Comparison of ENCODE assay signal across 16 cellular contexts in genomic region chr1:56569661-56570060, GRCh38. TPM values are rescaled to one million over a fixed set of nuclear protein-coding genes. Genes with fewer than 3 reads are reported as not detected.
DNase-seq lines count a peak whose midpoint lies in the region; ATAC-seq and TF ChIP-seq lines count a peak whose summit lies in the region.
"Had no signal": no experiment of that assay in that cellular context is flagged by ENCODE, and none has a peak within 500 bp of the region (broad histone marks: within the 10 kb centered on the region; RNA-seq: fewer than 3 reads in every experiment).

No MANE protein-coding gene starts in this region.

- no peaks in the 10 kb centered on the region for H3K27me3 ChIP-seq in RWPE2 (ENCODE audit: insufficient read depth, poor library complexity, severe bottlenecking)
- H3K27me3 ChIP-seq: colonic mucosa, heart right ventricle had no signal

- peak; percentile 24 for DNase-seq in SIG-M5 treated with dmso at 0.1 percent for 504 hours (lab: John Stamatoyannopoulos, UW; ENCODE audit: unreplicated experiment)
- DNase-seq in SIG-M5 (lab: John Stamatoyannopoulos, UW), result no peak
- DNase-seq in RWPE2 (ENCODE audit: low spot score), result no peak
- DNase-seq in left colon, result no peak
- no peak for DNase-seq in NCI-H774 (lab: John Stamatoyannopoulos, UW)
- DNase-seq in stimulated activated effector memory CD8-positive, alpha-beta T cell treated with anti-CD3 and anti-CD28 coated beads, Interleukin-12 subunit alpha, Interleukin-12 subunit beta, amount 100 ng/mL, for 72 hours (ENCODE audit: low spot score in 2 of 2), result no peak
- DNase-seq in activated CD4-positive, alpha-beta T cell treated with anti-CD3 and anti-CD28 coated beads for 1 hour, result no peak
- DNase-seq: colonic mucosa; heart right ventricle; naive thymus-derived CD8-positive, alpha-beta T cell; NCI-H1105 treated with DMSO at 0.1 percent for 48 hours; NCI-H524; stimulated activated naive CD8-positive, alpha-beta T cell treated with anti-CD3 and anti-CD28 coated beads, Interleukin-15, Interleukin-2, amounts not matched to agents 100 U/mL and 50 U/mL, for 24 hours; T-helper 9 cell had no signal

- peaks cover 9% of the 10 kb centered on the region for H3K4me1 ChIP-seq in RWPE2 (ENCODE audit: insufficient read depth, poor library complexity, severe bottlenecking)

- H3K9me3 Mint-ChIP-seq in stimulated activated effector memory CD8-positive, alpha-beta T cell treated with anti-CD3 and anti-CD28 coated beads, Interleukin-12 subunit alpha, Interleukin-12 subunit beta, amount 100 ng/mL, for 72 hours, result no peaks in the 10 kb centered on the region
- H3K9me3 Mint-ChIP-seq: naive thymus-derived CD8-positive, alpha-beta T cell had no signal

- H3K9me3 ChIP-seq in RWPE2 (ENCODE audit: severe bottlenecking), result no peaks in the 10 kb centered on the region
- H3K9me3 ChIP-seq: colonic mucosa, heart right ventricle had no signal

- no peak for TF ChIP-seq CTCF in RWPE2 (IDR thresholded peaks at IDR 0.05; ENCODE audit: poor library complexity, severe bottlenecking)

- no peaks in the 10 kb centered on the region for H3K4me1 Mint-ChIP-seq in stimulated activated effector memory CD8-positive, alpha-beta T cell treated with anti-CD3 and anti-CD28 coated beads, Interleukin-12 subunit alpha, Interleukin-12 subunit beta, amount 100 ng/mL, for 72 hours

- H3K27ac ChIP-seq in RWPE2 (ENCODE audit: poor library complexity, severe bottlenecking), result no peak overlapping the region
- H3K27ac ChIP-seq in temporal lobe (ENCODE audit: low read depth, low read length), result peak overlapping the region; percentile 7
- H3K27ac ChIP-seq: colonic mucosa had no signal

- no peak overlapping the region for H3K27ac Mint-ChIP-seq in stimulated activated effector memory CD8-positive, alpha-beta T cell treated with anti-CD3 and anti-CD28 coated beads, Interleukin-12 subunit alpha, Interleukin-12 subunit beta, amount 100 ng/mL, for 72 hours

- intact Hi-C loops in left colon (cut with DNase I, micrococcal nuclease), result no loop called here

- H3K4me3 ChIP-seq in RWPE2 (ENCODE audit: severe bottlenecking), result no peak overlapping the region
- H3K4me3 ChIP-seq: colonic mucosa, heart right ventricle had no signal

- H3K4me3 Mint-ChIP-seq in stimulated activated effector memory CD8-positive, alpha-beta T cell treated with anti-CD3 and anti-CD28 coated beads, Interleukin-12 subunit alpha, Interleukin-12 subunit beta, amount 100 ng/mL, for 72 hours, result no peak overlapping the region
- H3K4me3 Mint-ChIP-seq: naive thymus-derived CD8-positive, alpha-beta T cell had no signal

- peak; percentile 80 for ATAC-seq in RWPE2 (ENCODE audit: low read depth)
- ATAC-seq in left colon, result peak; percentile 22
- no peak for ATAC-seq in stimulated activated effector memory CD8-positive, alpha-beta T cell treated with anti-CD3 and anti-CD28 coated beads, Interleukin-12 subunit alpha, Interleukin-12 subunit beta, amount 100 ng/mL, for 72 hours
- ATAC-seq: naive thymus-derived CD8-positive, alpha-beta T cell; sciatic nerve; stimulated activated naive CD8-positive, alpha-beta T cell treated with anti-CD3 and anti-CD28 coated beads, Interleukin-15, Interleukin-2, amounts not matched to agents 100 U/mL and 50 U/mL, for 24 hours had no signal

- H3K36me3 Mint-ChIP-seq in stimulated activated effector memory CD8-positive, alpha-beta T cell treated with anti-CD3 and anti-CD28 coated beads, Interleukin-12 subunit alpha, Interleukin-12 subunit beta, amount 100 ng/mL, for 72 hours, result no peaks in the 10 kb centered on the region
- H3K36me3 Mint-ChIP-seq: naive thymus-derived CD8-positive, alpha-beta T cell had no signal

- no peaks in the 10 kb centered on the region for H3K36me3 ChIP-seq in RWPE2 (ENCODE audit: low read depth)
- H3K36me3 ChIP-seq: colonic mucosa had no signal

RNA-seq across cellular contexts. Expression of gene PLPP3, which starts 9.7 kb away (rescaled TPM):
- total RNA-seq in left colon, result 10 to 100 TPM; 29.8 to 46.5 TPM
- total RNA-seq in temporal lobe, result 36.4 TPM
- total RNA-seq: naive thymus-derived CD8-positive, alpha-beta T cell had no signal
